12 cellular contexts compared by ENCODE assay signal in genomic region chr2:219483451-219484342, GRCh38. TPM values are rescaled to one million over a fixed set of nuclear protein-coding genes. Genes with fewer than 3 reads are reported as not detected.
DNase-seq lines count a peak whose midpoint lies in the region; ATAC-seq and TF ChIP-seq lines count a peak whose summit lies in the region.
"Had no signal": no experiment of that assay in that cellular context is flagged by ENCODE, and none has a peak within 500 bp of the region (broad histone marks: within the 10 kb centered on the region; RNA-seq: fewer than 3 reads in every experiment).

No MANE protein-coding gene starts in this region.

- H3K27me3 Mint-ChIP-seq in activated naive CD8-positive, alpha-beta T cell treated with anti-CD3 and anti-CD28 coated beads for 36 hours, result peaks cover 51% of the 10 kb centered on the region
- peaks cover 22% of the 10 kb centered on the region for H3K27me3 Mint-ChIP-seq in memory B cell
- peaks cover 33% of the 10 kb centered on the region for H3K27me3 Mint-ChIP-seq in stimulated activated naive CD8-positive, alpha-beta T cell treated with anti-CD3 and anti-CD28 coated beads, Interleukin-15, Interleukin-2, amounts not matched to agents 100 ng/mL and 50 ng/mL, for 24 hours

- peak overlapping the region; percentile 34 for H3K4me3 Mint-ChIP-seq in activated naive CD8-positive, alpha-beta T cell treated with anti-CD3 and anti-CD28 coated beads for 36 hours
- peak overlapping the region; percentile 75 for H3K4me3 Mint-ChIP-seq in memory B cell
- peak overlapping the region; percentile 45 for H3K4me3 Mint-ChIP-seq in stimulated activated naive CD8-positive, alpha-beta T cell treated with anti-CD3 and anti-CD28 coated beads, Interleukin-15, Interleukin-2, amounts not matched to agents 100 ng/mL and 50 ng/mL, for 24 hours

- no peak overlapping the region for H3K27ac Mint-ChIP-seq in activated naive CD8-positive, alpha-beta T cell treated with anti-CD3 and anti-CD28 coated beads for 36 hours
- no peak overlapping the region for H3K27ac Mint-ChIP-seq in memory B cell
- H3K27ac Mint-ChIP-seq in stimulated activated naive CD8-positive, alpha-beta T cell treated with anti-CD3 and anti-CD28 coated beads, Interleukin-15, Interleukin-2, amounts not matched to agents 100 ng/mL and 50 ng/mL, for 24 hours, result no peak overlapping the region

- H3K4me1 Mint-ChIP-seq in activated naive CD8-positive, alpha-beta T cell treated with anti-CD3 and anti-CD28 coated beads for 36 hours, result peaks cover 2% of the 10 kb centered on the region
- no peaks in the 10 kb centered on the region for H3K4me1 Mint-ChIP-seq in memory B cell
- H3K4me1 Mint-ChIP-seq in stimulated activated naive CD8-positive, alpha-beta T cell treated with anti-CD3 and anti-CD28 coated beads, Interleukin-15, Interleukin-2, amounts not matched to agents 100 ng/mL and 50 ng/mL, for 24 hours (ENCODE audit: low read depth), result peaks cover 6% of the 10 kb centered on the region

- no peaks in the 10 kb centered on the region for H3K36me3 Mint-ChIP-seq in activated naive CD8-positive, alpha-beta T cell treated with anti-CD3 and anti-CD28 coated beads for 36 hours
- H3K36me3 Mint-ChIP-seq in memory B cell, result no peaks in the 10 kb centered on the region
- no peaks in the 10 kb centered on the region for H3K36me3 Mint-ChIP-seq in stimulated activated naive CD8-positive, alpha-beta T cell treated with anti-CD3 and anti-CD28 coated beads, Interleukin-15, Interleukin-2, amounts not matched to agents 100 ng/mL and 50 ng/mL, for 24 hours (ENCODE audit: low read depth)

- CTCF ChIA-PET in HEK293T (lab: Yijun Ruan, JAX), result interaction anchor here (2.0 to 2.2 kb wide), 2 partner anchors 26 to 46 kb away, joined by 5 to 13 read pairs; no protein-coding TSS in a partner anchor

- DNase-seq in NCI-H2171 treated with DMSO at 0.1 percent for 48 hours (lab: John Stamatoyannopoulos, UW) (peak; percentile 20), NCI-H2171 (lab: John Stamatoyannopoulos, UW) (no peak), memory B cell (ENCODE audit: low spot score in 2 of 2) (peak in 1 of 2 donors; percentile 25), NCI-H146 treated with DMSO at 0.1 percent for 48 hours (lab: John Stamatoyannopoulos, UW; ENCODE audit: unreplicated experiment) (no peak), HEK293T (ENCODE audit: extremely low spot score) (no peak), occipital lobe (lab: John Stamatoyannopoulos, UW) (no peak)
- DNase-seq in activated naive CD8-positive, alpha-beta T cell treated with anti-CD3 and anti-CD28 coated beads for 36 hours, result peak; percentile 13
- DNase-seq: DMS79; SIG-M5; stimulated activated CD8-positive, alpha-beta memory T cell treated with anti-CD3 and anti-CD28 coated beads, Interleukin-4, amount 100 ng/mL, for 48 hours had no signal

- no peaks in the 10 kb centered on the region for H3K9me3 Mint-ChIP-seq in activated naive CD8-positive, alpha-beta T cell treated with anti-CD3 and anti-CD28 coated beads for 36 hours
- no peaks in the 10 kb centered on the region for H3K9me3 Mint-ChIP-seq in memory B cell
- H3K9me3 Mint-ChIP-seq in stimulated activated naive CD8-positive, alpha-beta T cell treated with anti-CD3 and anti-CD28 coated beads, Interleukin-15, Interleukin-2, amounts not matched to agents 100 ng/mL and 50 ng/mL, for 24 hours, result no peaks in the 10 kb centered on the region

- POLR2A ChIA-PET in HEK293T (lab: Yijun Ruan, JAX), result interaction anchor here (1.7 kb wide), 1 partner anchor 16 kb away, joined by 5 read pairs; no protein-coding TSS in a partner anchor

- ATAC-seq in memory B cell (ENCODE audit: low read depth), result peak; percentile 26
- ATAC-seq: K562 had no signal

TF ChIP-seq in HEK293T, 16 proteins besides CTCF, POLR2A, EP300 and RAD21:
- TF ChIP-seq BHLHE40 (IDR thresholded peaks at IDR 0.05; ENCODE audit: borderline replicate concordance) (no peak), FOXM1 (IDR thresholded peaks at IDR 0.05; ENCODE audit: borderline replicate concordance) (no peak), ELF4 (IDR thresholded peaks at IDR 0.05) (no peak), PKNOX1 (IDR thresholded peaks at IDR 0.05) (no peak), CTBP1 (IDR thresholded peaks at IDR 0.05; ENCODE audit: borderline replicate concordance) (no peak), TARDBP (IDR thresholded peaks at IDR 0.05) (no peak), ARNT (IDR thresholded peaks at IDR 0.05) (no peak), FOXK2 (IDR thresholded peaks at IDR 0.05) (no peak), LEF1 (IDR thresholded peaks at IDR 0.05; ENCODE audit: borderline replicate concordance) (no peak), SUZ12 (IDR thresholded peaks at IDR 0.05) (no peak), SP1 (IDR thresholded peaks at IDR 0.05) (no peak), L3MBTL2 (conservative IDR thresholded peaks at IDR 0.05) (no peak), NFRKB (IDR thresholded peaks at IDR 0.05) (no peak), ZNF384 (IDR thresholded peaks at IDR 0.05) (no peak), FOXA1 (IDR thresholded peaks at IDR 0.05) (no peak), HDGF (IDR thresholded peaks at IDR 0.05; ENCODE audit: borderline replicate concordance) (no peak)
TF ChIP-seq in HEK293T: peak in this region for 0.

RNA-seq across cellular contexts. Expression of gene GMPPA, which starts 15.0 kb away (rescaled TPM):
- total RNA-seq in activated naive CD8-positive, alpha-beta T cell treated with anti-CD3 and anti-CD28 coated beads for 36 hours, result 10 to 100 TPM; 29.1 to 31.5 TPM
- total RNA-seq in occipital lobe, result 7.5 TPM

RNA-seq across cellular contexts. Expression of gene ASIC4, which starts 30.6 kb away (rescaled TPM):
- not detected for total RNA-seq in activated naive CD8-positive, alpha-beta T cell treated with anti-CD3 and anti-CD28 coated beads for 36 hours
- 8.3 TPM for total RNA-seq in occipital lobe

RNA-seq across cellular contexts. Expression of gene SPEG, which starts 49.1 kb away (rescaled TPM):
- total RNA-seq in activated naive CD8-positive, alpha-beta T cell treated with anti-CD3 and anti-CD28 coated beads for 36 hours, result 1 to 10 TPM; 1.5 to 1.6 TPM
- 14.2 TPM for total RNA-seq in occipital lobe

RNA-seq across cellular contexts. Expression of gene CHPF, which starts 59.9 kb away (rescaled TPM):
- 10 to 100 TPM; 21.9 to 23.9 TPM for total RNA-seq in activated naive CD8-positive, alpha-beta T cell treated with anti-CD3 and anti-CD28 coated beads for 36 hours
- total RNA-seq in occipital lobe, result 25.9 TPM

Comparison
In these comparisons a context has a peak if more than half of its experiments do, and no peak if none do; other contexts are left out.
1. DNase-seq: peak in NCI-H2171 treated with DMSO at 0.1 percent for 48 hours (single experiment) and activated naive CD8-positive, alpha-beta T cell treated with anti-CD3 and anti-CD28 coated beads for 36 hours (single experiment); none in NCI-H2171 (single experiment), NCI-H146 treated with DMSO at 0.1 percent for 48 hours (single experiment), HEK293T (single experiment) and occipital lobe (single experiment).
2. Peak in every context shown above with its lines, with median percentiles within 50 percentile points of each other: H3K4me3 Mint-ChIP-seq.